Comparison of ENCODE assay signal across 8 cellular contexts in the genomic region with DNA sequence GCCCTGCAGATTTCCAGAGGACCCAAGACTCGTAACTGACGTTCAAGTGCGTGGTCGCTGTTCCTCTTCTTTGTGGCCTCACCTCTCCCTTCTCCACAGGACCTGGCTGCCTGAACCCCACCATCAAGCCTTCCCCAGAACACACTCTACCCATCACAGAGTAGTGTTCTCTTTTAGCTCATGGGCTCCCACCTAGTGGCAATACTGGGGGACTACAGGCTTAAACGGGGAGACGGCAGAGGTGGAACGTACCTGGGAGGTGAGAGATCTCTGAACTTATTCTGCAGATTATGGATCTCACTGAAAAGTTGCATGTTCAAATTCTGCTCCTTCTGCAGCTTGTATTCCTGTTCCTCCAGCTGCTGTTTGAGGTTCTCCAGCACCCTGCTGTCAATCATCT.
DNase-seq lines count a peak whose midpoint lies in the region; ATAC-seq and TF ChIP-seq lines count a peak whose summit lies in the region.

No MANE protein-coding gene starts in this region.

- H3K4me3 ChIP-seq in epithelial cell of esophagus (ENCODE audit: low read length): no peak overlapping the region

- H3K27me3 Mint-ChIP-seq in CD14-positive monocyte (ENCODE audit: low read depth in 3 of 3): peaks cover 0 to 2% (median 0%) of the 10 kb centered on the region in 3 donors

- no peak for DNase-seq in CD14-positive monocyte (ENCODE audit: low spot score)
- peak; percentile 25 for DNase-seq in NCI-H774 (lab: John Stamatoyannopoulos, UW)
- peak; percentile 48 for DNase-seq in epithelial cell of esophagus (ENCODE audit: low read depth)
- no peak for DNase-seq in stimulated activated effector memory CD8-positive, alpha-beta T cell treated with anti-CD3 and anti-CD28 coated beads, Interleukin-12 subunit alpha, Interleukin-12 subunit beta, amount 100 ng/mL, for 72 hours (ENCODE audit: low spot score in 2 of 2)

- peaks cover 22% of the 10 kb centered on the region for H3K4me1 Mint-ChIP-seq in CD14-positive monocyte
- H3K4me1 Mint-ChIP-seq in stimulated activated effector memory CD8-positive, alpha-beta T cell treated with anti-CD3 and anti-CD28 coated beads, Interleukin-12 subunit alpha, Interleukin-12 subunit beta, amount 100 ng/mL, for 72 hours: peaks cover 32% of the 10 kb centered on the region

- peaks cover 72 to 75% of the 10 kb centered on the region in 2 donors for H3K36me3 Mint-ChIP-seq in CD14-positive monocyte
- peaks cover 78% of the 10 kb centered on the region for H3K36me3 Mint-ChIP-seq in stimulated activated effector memory CD8-positive, alpha-beta T cell treated with anti-CD3 and anti-CD28 coated beads, Interleukin-12 subunit alpha, Interleukin-12 subunit beta, amount 100 ng/mL, for 72 hours

- intact Hi-C loops in CD14-positive monocyte (cut with micrococcal nuclease): no loop called here

- H3K27ac Mint-ChIP-seq in CD14-positive monocyte: peak overlapping the region in 1 of 7 donors; percentile 15
- peak overlapping the region; percentile 75 for H3K27ac Mint-ChIP-seq in stimulated activated effector memory CD8-positive, alpha-beta T cell treated with anti-CD3 and anti-CD28 coated beads, Interleukin-12 subunit alpha, Interleukin-12 subunit beta, amount 100 ng/mL, for 72 hours

- no peak overlapping the region for H3K4me3 Mint-ChIP-seq in CD14-positive monocyte
- no peak overlapping the region for H3K4me3 Mint-ChIP-seq in stimulated activated effector memory CD8-positive, alpha-beta T cell treated with anti-CD3 and anti-CD28 coated beads, Interleukin-12 subunit alpha, Interleukin-12 subunit beta, amount 100 ng/mL, for 72 hours

- TF ChIP-seq CTCF in CD14-positive monocyte (IDR thresholded peaks at IDR 0.05): peak; percentile 25
- TF ChIP-seq CTCF in epithelial cell of esophagus (IDR thresholded peaks at IDR 0.05; ENCODE audit: insufficient read depth, low read depth, low read length, missing control alignments): peak; percentile 58

- peak; percentile 57 for ATAC-seq in GM21360 (IDR thresholded peaks at IDR 0.05; ENCODE audit: unreplicated experiment)
- ATAC-seq in stimulated activated effector memory CD8-positive, alpha-beta T cell treated with anti-CD3 and anti-CD28 coated beads, Interleukin-12 subunit alpha, Interleukin-12 subunit beta, amount 100 ng/mL, for 72 hours: peak; percentile 51
- ATAC-seq in HG02973 (IDR thresholded peaks at IDR 0.05; ENCODE audit: unreplicated experiment): no peak
- ATAC-seq in HG03039 (IDR thresholded peaks at IDR 0.05; ENCODE audit: unreplicated experiment): no peak
- no peak for ATAC-seq in GM19328 (IDR thresholded peaks at IDR 0.05; ENCODE audit: unreplicated experiment)

- peaks cover 0 to 2% (median 0%) of the 10 kb centered on the region in 7 donors for H3K9me3 Mint-ChIP-seq in CD14-positive monocyte
- H3K9me3 Mint-ChIP-seq in stimulated activated effector memory CD8-positive, alpha-beta T cell treated with anti-CD3 and anti-CD28 coated beads, Interleukin-12 subunit alpha, Interleukin-12 subunit beta, amount 100 ng/mL, for 72 hours: no peaks in the 10 kb centered on the region

Comparison
In these comparisons a context has a peak if more than half of its experiments do, and no peak if none do; other contexts are left out.
1. DNase-seq: peak in NCI-H774 (single experiment) and epithelial cell of esophagus (single experiment); none in CD14-positive monocyte (single experiment) and stimulated activated effector memory CD8-positive, alpha-beta T cell treated with anti-CD3 and anti-CD28 coated beads, Interleukin-12 subunit alpha, Interleukin-12 subunit beta, amount 100 ng/mL, for 72 hours (0 of 2).
2. ATAC-seq: peak in GM21360 (single experiment) and stimulated activated effector memory CD8-positive, alpha-beta T cell treated with anti-CD3 and anti-CD28 coated beads, Interleukin-12 subunit alpha, Interleukin-12 subunit beta, amount 100 ng/mL, for 72 hours (single experiment); none in HG02973 (single experiment), HG03039 (single experiment) and GM19328 (single experiment).